Comparison of ENCODE assay signal across 21 cellular contexts in the genomic region with DNA sequence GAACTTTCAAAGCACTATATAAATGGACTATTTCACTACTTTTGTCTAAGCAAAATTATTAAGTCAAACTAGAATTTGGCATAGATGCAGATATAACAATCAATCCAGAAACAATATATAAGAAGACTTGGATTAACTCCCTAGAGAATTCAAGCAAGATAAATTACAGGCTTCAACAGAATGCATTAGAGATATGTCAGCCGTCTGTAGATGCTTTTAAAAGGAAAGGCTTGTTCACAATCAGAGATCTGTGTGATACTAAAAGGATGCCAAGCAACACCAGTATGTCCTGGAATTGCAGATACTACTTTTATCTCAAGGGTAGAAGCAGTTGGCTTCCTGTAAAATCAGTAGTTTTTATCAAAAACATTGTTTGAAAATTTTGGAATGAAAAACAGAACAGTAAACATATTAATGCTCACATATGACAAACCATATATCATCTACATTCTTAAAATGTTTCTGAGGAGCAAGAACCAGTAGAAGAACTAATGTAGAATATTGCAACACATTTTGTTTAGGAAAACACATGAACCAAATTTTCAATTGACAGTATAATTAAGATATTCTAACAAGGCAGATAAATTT.
"Had no signal": no experiment of that assay in that cellular context is flagged by ENCODE, and none has a peak within 500 bp of the region (broad histone marks: within the 10 kb centered on the region; RNA-seq: fewer than 3 reads in every experiment).

No MANE protein-coding gene starts in this region.

- ATAC-seq: natural killer cell; right lobe of liver; stimulated activated naive B cell treated with anti-CD40 and anti-IgM and Interleukin-4, amounts not matched to agents 10 μg/mL and 1 μg/mL and 100 μg/mL, for 72 hours; upper lobe of right lung had no signal

- DNase-seq: islet precursor cell; left ventricle myocardium inferior; mesendoderm; naive B cell; natural killer cell; nephron progenitor cell; ovary; right lobe of liver; stimulated activated CD4-positive, alpha-beta T cell treated with anti-CD3 and anti-CD28 coated beads, Interleukin-12 subunit alpha, Interleukin-12 subunit beta, amount 100 ng/mL, for 4 hours; stimulated activated CD4-positive, alpha-beta T cell treated with anti-CD3 and anti-CD28 coated beads, Interleukin-15, amount 100 ng/mL, for 24 hours; stimulated activated CD4-positive, alpha-beta T cell treated with anti-CD3 and anti-CD28 coated beads, Interleukin-2, amount 100 ng/mL, for 24 hours; stimulated activated CD4-positive, alpha-beta T cell treated with anti-CD3 and anti-CD28 coated beads, Interleukin-4, amount 100 ng/mL, for 1 hour; stimulated activated naive B cell treated with anti-CD40 and anti-IgM and Interleukin-4, amounts not matched to agents 10 μg/mL and 1 μg/mL and 100 μg/mL, for 72 hours; tibial artery; upper lobe of right lung had no signal

- H3K9me3 ChIP-seq: ovary, right lobe of liver, suprapubic skin, thoracic aorta, tibial artery, upper lobe of right lung had no signal

- H3K36me3 ChIP-seq: left ventricle myocardium inferior, ovary, right atrium auricular region, right lobe of liver, suprapubic skin, thoracic aorta, tibial artery, upper lobe of right lung had no signal

- H3K27ac ChIP-seq: hepatocyte, left ventricle myocardium inferior, ovary, right atrium auricular region, right lobe of liver, skin epidermis, suprapubic skin, thoracic aorta, tibial artery, upper lobe of right lung had no signal

- H3K27me3 ChIP-seq: hepatocyte, ovary, right atrium auricular region, right lobe of liver, suprapubic skin, tibial artery, upper lobe of right lung had no signal

- H3K4me1 ChIP-seq: left ventricle myocardium inferior, right atrium auricular region, right lobe of liver, suprapubic skin, tibial artery, upper lobe of right lung had no signal

- H3K4me3 ChIP-seq: hepatocyte, left ventricle myocardium inferior, lung, ovary, right atrium auricular region, right lobe of liver, skin epidermis, suprapubic skin, thoracic aorta, tibial artery, upper lobe of right lung had no signal
